21 cellular contexts compared by ENCODE assay signal in the genomic region with DNA sequence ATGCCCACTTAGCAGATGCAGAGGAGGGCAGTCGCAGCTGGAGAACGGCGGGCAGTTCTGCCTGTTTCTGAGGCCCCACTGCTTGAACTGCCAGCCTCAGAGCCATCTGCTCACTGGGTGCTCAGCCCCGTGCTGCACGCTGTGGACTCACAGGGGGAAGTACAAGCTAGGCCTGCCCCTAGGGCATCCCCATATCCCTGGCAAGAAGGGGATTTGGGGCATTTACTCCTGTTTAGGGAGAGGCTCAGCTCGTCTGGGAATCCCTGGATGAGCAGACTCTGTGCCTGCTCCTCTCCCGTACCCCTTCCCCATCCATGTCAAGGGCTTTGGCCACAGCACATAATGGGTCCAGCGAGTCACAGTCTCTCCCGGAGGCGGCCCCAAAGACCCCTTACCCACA.
DNase-seq lines count a peak whose midpoint lies in the region; FAIRE-seq and TF ChIP-seq lines count a peak whose summit lies in the region.
"Had no signal": no experiment of that assay in that cellular context is flagged by ENCODE, and none has a peak within 500 bp of the region (broad histone marks: within the 10 kb centered on the region; RNA-seq: fewer than 3 reads in every experiment).

No MANE protein-coding gene starts in this region.

- H3K9ac ChIP-seq in BLaER1 treated with 17β-estradiol and CSF1 and Interleukin-3, amounts not matched to agents 10 nM and 100 nM = peak overlapping the region in 1 of 11 experiments; percentile 19; a peak in 1 of 22 replicates
- no peak overlapping the region for H3K9ac ChIP-seq in trophoblast cell (ENCODE audit: low read length)
- H3K9ac ChIP-seq: GM23248 had no signal

- H3K36me3 ChIP-seq in BLaER1 treated with 17β-estradiol and CSF1 and Interleukin-3, amounts not matched to agents 10 nM and 100 nM = no peaks in the 10 kb centered on the region
- H3K36me3 ChIP-seq in trophoblast cell (ENCODE audit: control insufficient read depth in 1 of 2, insufficient read depth in 2 of 2, low read length in 2 of 2) = no peaks in the 10 kb centered on the region
- H3K36me3 ChIP-seq: SJSA1 had no signal

- no peak overlapping the region for H3K23ac ChIP-seq in trophoblast cell (ENCODE audit: low read length)

- peak overlapping the region; percentile 2 for H4K8ac ChIP-seq in trophoblast cell (ENCODE audit: low read depth, low read length)

- peak overlapping the region; percentile 17 for H3K14ac ChIP-seq in trophoblast cell (ENCODE audit: low read length)

- no peaks in the 10 kb centered on the region for H3K9me3 Mint-ChIP-seq in activated naive CD4-positive, alpha-beta T cell treated with anti-CD3 and anti-CD28 coated beads, Interleukin-2, amount 10 ng/mL, durations not matched to agents 7 days and 5 days
- no peaks in the 10 kb centered on the region for H3K9me3 Mint-ChIP-seq in nephron progenitor cell

- no peak overlapping the region for H3K4me3 Mint-ChIP-seq in activated naive CD4-positive, alpha-beta T cell treated with anti-CD3 and anti-CD28 coated beads, Interleukin-2, amount 10 ng/mL, durations not matched to agents 7 days and 5 days
- H3K4me3 Mint-ChIP-seq in nephron progenitor cell = no peak overlapping the region

- no peak overlapping the region for H2BK5ac ChIP-seq in trophoblast cell (ENCODE audit: low read depth, low read length, poor library complexity)

- CTCF ChIA-PET in activated naive CD4-positive, alpha-beta T cell treated with anti-CD3 and anti-CD28 coated beads, Interleukin-2, amount 10 ng/mL, durations not matched to agents 7 days and 5 days (lab: Charles Lee) = interaction anchor here (0.8 to 2.3 kb wide), 4 partner anchors 8 to 210 kb away, joined by 3 to 8 read pairs (median 4); no protein-coding TSS in a partner anchor

- H3K4me1 ChIP-seq in BLaER1 treated with 17β-estradiol and CSF1 and Interleukin-3, amounts not matched to agents 10 nM and 100 nM = peaks cover 29 to 50% (median 43%) of the 10 kb centered on the region in 10 experiments
- peaks cover 11% of the 10 kb centered on the region in 2 experiments for H3K4me1 ChIP-seq in trophoblast cell (ENCODE audit: control insufficient read depth in 1 of 2, insufficient read depth in 2 of 2, low read length in 2 of 2)

- no CpG with 5 or more reads among the region's 10 CpGs for WGBS in trophoblast cell (ENCODE audit: extremely low coverage, insufficient coverage, insufficient read length)

- no peak overlapping the region for H3K4me3 ChIP-seq in BLaER1 treated with 17β-estradiol and CSF1 and Interleukin-3, amounts not matched to agents 10 nM and 100 nM
- no peak overlapping the region for H3K4me3 ChIP-seq in trophoblast cell (ENCODE audit: low read depth, low read length)
- H3K4me3 ChIP-seq: GM23248, SJSA1 had no signal

- H4K91ac ChIP-seq in trophoblast cell (ENCODE audit: low read depth, low read length) = peak overlapping the region; percentile 61

- H3K27me3 Mint-ChIP-seq in activated naive CD4-positive, alpha-beta T cell treated with anti-CD3 and anti-CD28 coated beads, Interleukin-2, amount 10 ng/mL, durations not matched to agents 7 days and 5 days = peaks cover 37% of the 10 kb centered on the region
- peaks cover 67% of the 10 kb centered on the region for H3K27me3 Mint-ChIP-seq in nephron progenitor cell (ENCODE audit: low read depth, poor library complexity)

- peak overlapping the region; percentile 85 for H2AK5ac ChIP-seq in trophoblast cell (ENCODE audit: low read length)

- peak overlapping the region; percentile 7 for H4K12ac ChIP-seq in trophoblast cell (ENCODE audit: low read depth, low read length)

- no peak for FAIRE-seq in D721Med (lab: Jason Lieb, UNC)
- FAIRE-seq: A204.1, RCC 7860 had no signal

- no peaks in the 10 kb centered on the region for H3K79me2 ChIP-seq in trophoblast cell (ENCODE audit: control insufficient read depth, insufficient read depth, low read length, poor library complexity)

- peak overlapping the region; percentile 51 for H3K18ac ChIP-seq in trophoblast cell (ENCODE audit: low read length)

- H3K4me2 ChIP-seq in BLaER1 treated with 17β-estradiol and CSF1 and Interleukin-3, amounts not matched to agents 10 nM and 100 nM = peak overlapping the region; percentile 31 to 91 (median 76)
- no peak overlapping the region for H3K4me2 ChIP-seq in trophoblast cell (ENCODE audit: low read length)

- H3K27ac ChIP-seq in BLaER1 treated with 17β-estradiol and CSF1 and Interleukin-3, amounts not matched to agents 10 nM and 100 nM = no peak overlapping the region
- H3K27ac ChIP-seq in trophoblast cell (ENCODE audit: low read depth, low read length) = no peak overlapping the region
- H3K27ac ChIP-seq: GM23248, SJSA1 had no signal

- DNase-seq in NCI-H524 treated with DMSO at 0.1 percent for 48 hours (lab: John Stamatoyannopoulos, UW) = peak; percentile 69
- DNase-seq in islet precursor cell = peak; percentile 53
- DNase-seq in trophoblast cell = no peak
- no peak for DNase-seq in activated naive CD4-positive, alpha-beta T cell treated with anti-CD3 and anti-CD28 coated beads, Interleukin-2, amount 10 ng/mL, durations not matched to agents 7 days and 5 days
- DNase-seq in nephron progenitor cell = no peak
- no peak for DNase-seq in GM19238 (ENCODE audit: insufficient read length, low spot score)
- no peak for DNase-seq in D721Med (ENCODE audit: insufficient read length, low spot score)
- DNase-seq: DMS79, GM23248, HCEC 1CT, KG1, NCI-H1092, NCI-H1436, NCI-H2029, NCI-H226, NCI-H526, OCI-M1 had no signal

- no peaks in the 10 kb centered on the region; a peak in 1 of 22 replicates for H4K20me1 ChIP-seq in BLaER1 treated with 17β-estradiol and CSF1 and Interleukin-3, amounts not matched to agents 10 nM and 100 nM

- no peaks in the 10 kb centered on the region for H3K36me3 Mint-ChIP-seq in activated naive CD4-positive, alpha-beta T cell treated with anti-CD3 and anti-CD28 coated beads, Interleukin-2, amount 10 ng/mL, durations not matched to agents 7 days and 5 days
- H3K36me3 Mint-ChIP-seq in nephron progenitor cell (ENCODE audit: low read depth) = no peaks in the 10 kb centered on the region

- peak overlapping the region; percentile 46 for H2BK12ac ChIP-seq in trophoblast cell (ENCODE audit: low read length)

- no peak for TF ChIP-seq CTCF in nephron progenitor cell (IDR thresholded peaks at IDR 0.05)
- TF ChIP-seq CTCF in D721Med (IDR thresholded peaks at IDR 0.05; ENCODE audit: insufficient read depth, missing control alignments) = no peak

- H3K4me1 Mint-ChIP-seq in activated naive CD4-positive, alpha-beta T cell treated with anti-CD3 and anti-CD28 coated beads, Interleukin-2, amount 10 ng/mL, durations not matched to agents 7 days and 5 days = no peaks in the 10 kb centered on the region
- H3K4me1 Mint-ChIP-seq in nephron progenitor cell = peaks cover 45% of the 10 kb centered on the region

- no peaks in the 10 kb centered on the region for H3K27me3 ChIP-seq in BLaER1 treated with 17β-estradiol and CSF1 and Interleukin-3, amounts not matched to agents 10 nM and 100 nM
- H3K27me3 ChIP-seq in trophoblast cell (ENCODE audit: insufficient read depth, low read length) = no peaks in the 10 kb centered on the region
- H3K27me3 ChIP-seq: SJSA1 had no signal

- peaks cover 0 to 5% (median 0%) of the 10 kb centered on the region in 11 experiments; a peak in 1 of 22 replicates for H3K9me3 ChIP-seq in BLaER1 treated with 17β-estradiol and CSF1 and Interleukin-3, amounts not matched to agents 10 nM and 100 nM (replicated peaks in 1 of 11)
- no peaks in the 10 kb centered on the region for H3K9me3 ChIP-seq in trophoblast cell (ENCODE audit: insufficient read depth, low read depth, low read length)
- H3K9me3 ChIP-seq: SJSA1 had no signal

- peaks cover 9% of the 10 kb centered on the region for H3K79me1 ChIP-seq in trophoblast cell (ENCODE audit: low read length)

- peak overlapping the region; percentile 46 for H2BK120ac ChIP-seq in trophoblast cell (ENCODE audit: insufficient read depth, low read length, poor library complexity)

- no peak overlapping the region for H3K4ac ChIP-seq in trophoblast cell (ENCODE audit: low read depth, low read length)

- no peak overlapping the region for H2AFZ ChIP-seq in trophoblast cell (ENCODE audit: insufficient read depth, low read length, poor library complexity)
- H2AFZ ChIP-seq: GM23248 had no signal

- H3K27ac Mint-ChIP-seq in activated naive CD4-positive, alpha-beta T cell treated with anti-CD3 and anti-CD28 coated beads, Interleukin-2, amount 10 ng/mL, durations not matched to agents 7 days and 5 days = no peak overlapping the region
- H3K27ac Mint-ChIP-seq in nephron progenitor cell = no peak overlapping the region

Comparison
In these comparisons a context has a peak if more than half of its experiments do, and no peak if none do; other contexts are left out.
1. DNase-seq: peak in NCI-H524 treated with DMSO at 0.1 percent for 48 hours (single experiment) and islet precursor cell (single experiment); none in trophoblast cell (0 of 2), activated naive CD4-positive, alpha-beta T cell treated with anti-CD3 and anti-CD28 coated beads, Interleukin-2, amount 10 ng/mL, durations not matched to agents 7 days and 5 days (single experiment), nephron progenitor cell (single experiment), GM19238 (single experiment) and D721Med (single experiment).